ENCODE assay signal across 1 cellular context in genomic region chr16:3035289-3035971, GRCh38.
TF ChIP-seq lines count a peak whose summit lies in the region.

No MANE protein-coding gene starts in this region.

TF ChIP-seq in HCT116, 20 proteins besides CTCF, POLR2A, EP300 and RAD21:
- TF ChIP-seq TCF7L2 (IDR thresholded peaks at IDR 0.05; ENCODE audit: borderline replicate concordance, extremely low read depth, insufficient read depth, insufficient read length) (no peak), ELF1 (IDR thresholded peaks at IDR 0.05; ENCODE audit: borderline replicate concordance, low read depth) (no peak), ZNF274 (IDR thresholded peaks at IDR 0.05; ENCODE audit: low read depth, low read length) (no peak), ZFX (IDR thresholded peaks at IDR 0.05) (no peak), EGR1 (IDR thresholded peaks at IDR 0.05; ENCODE audit: low read depth) (no peak), SIN3A (IDR thresholded peaks at IDR 0.05; ENCODE audit: low read depth) (no peak), JUND (IDR thresholded peaks at IDR 0.05) (no peak), ATF3 (IDR thresholded peaks at IDR 0.05) (no peak), SP1 (IDR thresholded peaks at IDR 0.05; ENCODE audit: low read depth) (no peak), SRF (IDR thresholded peaks at IDR 0.05; ENCODE audit: low read depth) (no peak), REST (IDR thresholded peaks at IDR 0.05; ENCODE audit: low read depth) (no peak), CBX3 (IDR thresholded peaks at IDR 0.05; ENCODE audit: low read depth) (no peak), MAX (IDR thresholded peaks at IDR 0.05) (no peak), POLR2AphosphoS5 (IDR thresholded peaks at IDR 0.05; ENCODE audit: low read depth, low read length) (no peak)
